ENCODE assay signal across 1 cellular context in the genomic region with DNA sequence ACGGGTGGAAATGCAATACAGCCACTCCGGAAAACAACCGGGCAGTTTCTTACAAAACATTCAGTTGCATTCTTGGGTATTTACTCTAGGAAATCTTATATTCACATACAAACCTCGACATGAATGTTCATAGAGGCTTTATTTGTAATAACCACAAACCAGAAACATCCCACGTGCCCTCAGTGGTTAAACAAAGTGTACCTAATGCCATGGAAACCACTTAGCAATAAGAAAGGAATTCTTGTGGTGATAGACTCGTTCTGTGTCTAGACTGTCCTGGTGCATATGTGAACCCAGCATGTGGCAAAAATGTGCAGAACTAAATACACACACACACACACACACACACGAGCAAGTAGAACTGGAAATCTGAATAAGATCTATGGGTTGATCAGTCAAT.
TF ChIP-seq lines count a peak whose summit lies in the region.

No MANE protein-coding gene starts in this region.

TF ChIP-seq in HCT116, 20 proteins besides CTCF, POLR2A, EP300 and RAD21 (continued from another document):
- TF ChIP-seq REST (IDR thresholded peaks at IDR 0.05; ENCODE audit: low read depth) (no peak), ZFX (IDR thresholded peaks at IDR 0.05) (no peak), EZH2phosphoT487 (IDR thresholded peaks at IDR 0.05; ENCODE audit: borderline replicate concordance) (no peak), JUND (IDR thresholded peaks at IDR 0.05) (no peak), POLR2AphosphoS5 (IDR thresholded peaks at IDR 0.05; ENCODE audit: low read depth, low read length) (no peak), MAX (IDR thresholded peaks at IDR 0.05) (no peak)
